ENCODE assay signal across 8 cellular contexts in the genomic region with DNA sequence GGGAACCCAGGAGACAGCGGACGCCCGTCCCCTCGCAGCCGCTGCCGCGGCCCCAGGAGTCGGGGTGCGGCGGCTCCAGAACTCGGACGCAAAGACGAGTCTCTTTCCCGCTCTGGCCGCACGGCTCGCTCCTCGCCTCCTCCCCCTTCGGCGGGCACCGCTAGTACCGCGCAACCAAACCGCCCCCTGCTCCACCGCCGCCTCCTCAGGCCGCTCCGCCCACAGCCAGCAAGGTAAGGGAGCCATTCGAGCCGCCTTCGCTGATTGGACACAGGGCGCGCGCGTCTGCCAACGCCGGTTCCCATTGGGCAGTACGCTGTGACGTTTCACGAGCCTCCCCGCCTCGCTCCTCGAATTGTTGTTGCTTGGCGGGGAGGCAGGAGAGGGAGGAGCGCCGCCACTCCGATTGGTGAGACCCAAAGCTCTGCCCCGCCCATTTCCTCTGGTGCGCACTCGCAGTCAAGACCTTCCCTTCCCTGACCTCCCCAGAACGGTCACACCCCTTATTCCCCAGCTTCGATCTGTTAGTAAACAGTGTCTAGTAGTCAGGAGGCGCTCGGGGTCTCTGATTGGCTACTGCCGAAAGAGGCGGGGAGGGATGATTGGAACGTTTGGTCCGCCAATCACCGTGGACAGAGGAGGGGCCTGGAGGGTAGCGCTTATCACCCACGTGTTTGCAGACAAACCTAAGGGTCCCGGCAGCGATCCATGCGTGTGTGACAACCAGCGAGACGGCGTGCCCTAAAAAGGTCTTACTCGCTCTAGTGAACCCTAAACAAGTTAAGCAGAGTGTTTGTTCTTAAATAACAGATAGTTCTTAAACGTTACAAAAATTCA. TPM values are rescaled to one million over a fixed set of nuclear protein-coding genes. Genes with fewer than 3 reads are reported as not detected.
DNase-seq lines count a peak whose midpoint lies in the region; ATAC-seq and TF ChIP-seq lines count a peak whose summit lies in the region.

A gene (minus strand): TSS at position 170 of the 837 bp plus-strand sequence. CDS start 207 bp downstream, outside the sequence.

- H3K9me3 ChIP-seq in testis, result no peaks in the 10 kb centered on the region

- H3K36me3 ChIP-seq in testis (ENCODE audit: low read depth, missing control alignments), result no peaks in the 10 kb centered on the region

- H3K4me3 ChIP-seq in GM08714 (ENCODE audit: low read length) (peak within 1 kb of the TSS; percentile 82), testis (peak within 1 kb of the TSS; percentile 90 to 91)

- DNase-seq in NCI-H1092 treated with DMSO at 0.1 percent for 48 hours (lab: John Stamatoyannopoulos, UW) (peak; percentile 100), SKM-1 (lab: John Stamatoyannopoulos, UW; ENCODE audit: unreplicated experiment) (peak; percentile 91), glomerular endothelial cell (ENCODE audit: extremely low read depth, low read depth, low spot score) (peak; percentile 99), occipital lobe (lab: John Stamatoyannopoulos, UW) (peak; percentile 100), testis (peak; percentile 100)
- peak; percentile 98 to 100 for DNase-seq in activated naive CD4-positive, alpha-beta T cell treated with anti-CD3 and anti-CD28 coated beads, Interleukin-2, amount 50 U/mL, for 72 hours (ENCODE audit: low spot score in 2 of 2)

- intact Hi-C loops in testis (cut with DNase I; ENCODE audit: low total_unique reads), result no loop called here

- peaks cover 12% of the 10 kb centered on the region for H3K4me1 ChIP-seq in testis

- H3K36me3 Mint-ChIP-seq in activated naive CD4-positive, alpha-beta T cell treated with anti-CD3 and anti-CD28 coated beads, Interleukin-2, amount 50 U/mL, for 72 hours, result peaks cover 9 to 10% of the 10 kb centered on the region in 2 donors

- peak in 1 of 3 experiments; percentile 39 for TF ChIP-seq CTCF in testis (IDR thresholded peaks at IDR 0.05)

- peaks cover 9 to 13% of the 10 kb centered on the region in 2 donors for H3K9me3 Mint-ChIP-seq in activated naive CD4-positive, alpha-beta T cell treated with anti-CD3 and anti-CD28 coated beads, Interleukin-2, amount 50 U/mL, for 72 hours

- TF ChIP-seq POLR2A in testis (IDR thresholded peaks at IDR 0.05), result peak; percentile 83

- peak; percentile 89 for ATAC-seq in HG02610 (IDR thresholded peaks at IDR 0.05; ENCODE audit: unreplicated experiment)
- peak; percentile 85 to 87 for ATAC-seq in activated naive CD4-positive, alpha-beta T cell treated with anti-CD3 and anti-CD28 coated beads, Interleukin-2, amount 50 U/mL, for 72 hours

- H3K27ac Mint-ChIP-seq in activated naive CD4-positive, alpha-beta T cell treated with anti-CD3 and anti-CD28 coated beads, Interleukin-2, amount 50 U/mL, for 72 hours, result no peak within 1 kb of the TSS

- WGBS in testis, 2 donors, result 0% methylated on average over 19 to 65 of the region's 69 CpGs

- H3K27me3 ChIP-seq in testis, result no peaks in the 10 kb centered on the region

- H3K27ac ChIP-seq in testis, result peak within 1 kb of the TSS; percentile 98

RNA-seq across cellular contexts. Expression of the gene that starts here (rescaled TPM):
- 10 to 100 TPM; 15.7 to 17.7 TPM for total RNA-seq in activated naive CD4-positive, alpha-beta T cell treated with anti-CD3 and anti-CD28 coated beads, Interleukin-2, amount 50 U/mL, for 72 hours
- total RNA-seq in glomerular endothelial cell (1.2 and 2.0 TPM in 2 replicates), occipital lobe (11.2 TPM), testis (10 to 100 TPM in 1 of 2 donors, 1 to 10 TPM in 1; 9.4 to 11.0 TPM)
- polyA plus RNA-seq in testis (ENCODE audit: insufficient read depth, low read depth, low replicate concordance), result 6.4 TPM

Comparison
In these comparisons a context has a peak if more than half of its experiments do, and no peak if none do; other contexts are left out.
1. Peak in every context shown above with its lines: DNase-seq, ATAC-seq, H3K4me3 ChIP-seq and H3K27ac ChIP-seq.